19 cellular contexts compared by ENCODE assay signal in genomic region chr17:63894021-63894420, GRCh38. TPM values are rescaled to one million over a fixed set of nuclear protein-coding genes. Genes with fewer than 3 reads are reported as not detected.
"Had no signal": no experiment of that assay in that cellular context is flagged by ENCODE, and none has a peak within 500 bp of the region (broad histone marks: within the 10 kb centered on the region; RNA-seq: fewer than 3 reads in every experiment).

No MANE protein-coding gene starts in this region.

RNA-seq across cellular contexts. Expression of gene CSH1, which starts 2.4 kb away (rescaled TPM):
- total RNA-seq: activated CD4-positive, alpha-beta memory T cell treated with anti-CD3 and anti-CD28 coated beads, Interleukin-2, amount 10 ng/mL, durations not matched to agents 7 days and 5 days; activated CD4-positive, alpha-beta T cell treated with anti-CD3 and anti-CD28 coated beads for 36 hours; activated CD4-positive, alpha-beta T cell treated with anti-CD3 and anti-CD28 coated beads, Interleukin-2, amount 10 ng/mL, durations not matched to agents 7 days and 5 days; activated CD8-positive, alpha-beta memory T cell treated with anti-CD3 and anti-CD28 coated beads for 36 hours; activated CD8-positive, alpha-beta T cell treated with anti-CD3 and anti-CD28 coated beads, Interleukin-2, amount 10 ng/mL, durations not matched to agents 7 days and 5 days; activated naive CD4-positive, alpha-beta T cell treated with anti-CD3 and anti-CD28 coated beads for 36 hours; activated naive CD8-positive, alpha-beta T cell treated with anti-CD3 and anti-CD28 coated beads, Interleukin-2, amount 10 ng/mL, durations not matched to agents 7 days and 5 days; activated T-cell treated with anti-CD3 and anti-CD28 coated beads, Interleukin-2, amount 50 U/mL, for 4 hours; activated T-cell treated with anti-CD3 and anti-CD28 coated beads, Interleukin-2, amount 50 U/mL, for 72 hours; activated T-helper 1 cell treated with anti-CD3 and anti-CD28 coated beads, Interleukin-12 subunit alpha, Interleukin-12 subunit beta, Interleukin-2, Interleukin-4 antibody, amounts not matched to agents 30 ng/mL and 10 ng/mL and 1 ng/mL, durations not matched to agents 14 hours and 24 hours and 36 hours; ascending aorta; bronchial epithelial cell; cardiac muscle cell; T-cell; T-helper 1 cell treated with Interleukin-12 subunit alpha and Interleukin-12 subunit beta and Interleukin-4 antibody, amounts not matched to agents 30 ng/mL and 1 ng/mL, for 36 hours; T-helper 2 cell treated with Interferon-gamma antibody and Interleukin-4, amounts not matched to agents 100 ng/mL and 5 ng/mL, for 36 hours; WTC11 had no signal

RNA-seq across cellular contexts. Expression of gene GH2, which starts 12.3 kb away (rescaled TPM):
- total RNA-seq: activated CD4-positive, alpha-beta memory T cell treated with anti-CD3 and anti-CD28 coated beads, Interleukin-2, amount 10 ng/mL, durations not matched to agents 7 days and 5 days; activated CD4-positive, alpha-beta T cell treated with anti-CD3 and anti-CD28 coated beads for 36 hours; activated CD4-positive, alpha-beta T cell treated with anti-CD3 and anti-CD28 coated beads, Interleukin-2, amount 10 ng/mL, durations not matched to agents 7 days and 5 days; activated CD8-positive, alpha-beta memory T cell treated with anti-CD3 and anti-CD28 coated beads for 36 hours; activated CD8-positive, alpha-beta T cell treated with anti-CD3 and anti-CD28 coated beads, Interleukin-2, amount 10 ng/mL, durations not matched to agents 7 days and 5 days; activated naive CD4-positive, alpha-beta T cell treated with anti-CD3 and anti-CD28 coated beads for 36 hours; activated naive CD8-positive, alpha-beta T cell treated with anti-CD3 and anti-CD28 coated beads, Interleukin-2, amount 10 ng/mL, durations not matched to agents 7 days and 5 days; activated T-cell treated with anti-CD3 and anti-CD28 coated beads, Interleukin-2, amount 50 U/mL, for 4 hours; activated T-cell treated with anti-CD3 and anti-CD28 coated beads, Interleukin-2, amount 50 U/mL, for 72 hours; activated T-helper 1 cell treated with anti-CD3 and anti-CD28 coated beads, Interleukin-12 subunit alpha, Interleukin-12 subunit beta, Interleukin-2, Interleukin-4 antibody, amounts not matched to agents 30 ng/mL and 10 ng/mL and 1 ng/mL, durations not matched to agents 14 hours and 24 hours and 36 hours; activated T-helper 17 cell treated with anti-CD3 and anti-CD28 coated beads, Interleukin-2, amount 50 U/mL, for 72 hours; ascending aorta; bronchial epithelial cell; cardiac muscle cell; T-cell; T-helper 1 cell treated with Interleukin-12 subunit alpha and Interleukin-12 subunit beta and Interleukin-4 antibody, amounts not matched to agents 30 ng/mL and 1 ng/mL, for 36 hours; T-helper 17 cell; T-helper 2 cell treated with Interferon-gamma antibody and Interleukin-4, amounts not matched to agents 100 ng/mL and 5 ng/mL, for 36 hours had no signal

RNA-seq across cellular contexts. Expression of gene CSHL1, which starts 17.0 kb away (rescaled TPM):
- total RNA-seq: activated CD4-positive, alpha-beta memory T cell treated with anti-CD3 and anti-CD28 coated beads, Interleukin-2, amount 10 ng/mL, durations not matched to agents 7 days and 5 days; activated CD4-positive, alpha-beta T cell treated with anti-CD3 and anti-CD28 coated beads for 36 hours; activated CD4-positive, alpha-beta T cell treated with anti-CD3 and anti-CD28 coated beads, Interleukin-2, amount 10 ng/mL, durations not matched to agents 7 days and 5 days; activated CD8-positive, alpha-beta memory T cell treated with anti-CD3 and anti-CD28 coated beads for 36 hours; activated CD8-positive, alpha-beta T cell treated with anti-CD3 and anti-CD28 coated beads, Interleukin-2, amount 10 ng/mL, durations not matched to agents 7 days and 5 days; activated naive CD4-positive, alpha-beta T cell treated with anti-CD3 and anti-CD28 coated beads for 36 hours; activated naive CD8-positive, alpha-beta T cell treated with anti-CD3 and anti-CD28 coated beads, Interleukin-2, amount 10 ng/mL, durations not matched to agents 7 days and 5 days; activated T-cell treated with anti-CD3 and anti-CD28 coated beads, Interleukin-2, amount 50 U/mL, for 4 hours; activated T-cell treated with anti-CD3 and anti-CD28 coated beads, Interleukin-2, amount 50 U/mL, for 72 hours; activated T-helper 1 cell treated with anti-CD3 and anti-CD28 coated beads, Interleukin-12 subunit alpha, Interleukin-12 subunit beta, Interleukin-2, Interleukin-4 antibody, amounts not matched to agents 30 ng/mL and 10 ng/mL and 1 ng/mL, durations not matched to agents 14 hours and 24 hours and 36 hours; ascending aorta; bronchial epithelial cell; cardiac muscle cell; T-cell; T-helper 1 cell treated with Interleukin-12 subunit alpha and Interleukin-12 subunit beta and Interleukin-4 antibody, amounts not matched to agents 30 ng/mL and 1 ng/mL, for 36 hours; T-helper 17 cell; T-helper 2 cell treated with Interferon-gamma antibody and Interleukin-4, amounts not matched to agents 100 ng/mL and 5 ng/mL, for 36 hours; WTC11 had no signal

RNA-seq across cellular contexts. Expression of gene CSH2, which starts 20.5 kb away (rescaled TPM):
- total RNA-seq: activated CD4-positive, alpha-beta memory T cell treated with anti-CD3 and anti-CD28 coated beads, Interleukin-2, amount 10 ng/mL, durations not matched to agents 7 days and 5 days; activated CD4-positive, alpha-beta T cell treated with anti-CD3 and anti-CD28 coated beads for 36 hours; activated CD4-positive, alpha-beta T cell treated with anti-CD3 and anti-CD28 coated beads, Interleukin-2, amount 10 ng/mL, durations not matched to agents 7 days and 5 days; activated CD8-positive, alpha-beta memory T cell treated with anti-CD3 and anti-CD28 coated beads for 36 hours; activated CD8-positive, alpha-beta T cell treated with anti-CD3 and anti-CD28 coated beads, Interleukin-2, amount 10 ng/mL, durations not matched to agents 7 days and 5 days; activated naive CD4-positive, alpha-beta T cell treated with anti-CD3 and anti-CD28 coated beads for 36 hours; activated naive CD8-positive, alpha-beta T cell treated with anti-CD3 and anti-CD28 coated beads, Interleukin-2, amount 10 ng/mL, durations not matched to agents 7 days and 5 days; activated T-cell treated with anti-CD3 and anti-CD28 coated beads, Interleukin-2, amount 50 U/mL, for 4 hours; activated T-cell treated with anti-CD3 and anti-CD28 coated beads, Interleukin-2, amount 50 U/mL, for 72 hours; activated T-helper 1 cell treated with anti-CD3 and anti-CD28 coated beads, Interleukin-12 subunit alpha, Interleukin-12 subunit beta, Interleukin-2, Interleukin-4 antibody, amounts not matched to agents 30 ng/mL and 10 ng/mL and 1 ng/mL, durations not matched to agents 14 hours and 24 hours and 36 hours; ascending aorta; bronchial epithelial cell; cardiac muscle cell; T-cell; T-helper 1 cell treated with Interleukin-12 subunit alpha and Interleukin-12 subunit beta and Interleukin-4 antibody, amounts not matched to agents 30 ng/mL and 1 ng/mL, for 36 hours; T-helper 2 cell treated with Interferon-gamma antibody and Interleukin-4, amounts not matched to agents 100 ng/mL and 5 ng/mL, for 36 hours; WTC11 had no signal

RNA-seq across cellular contexts. Expression of gene GH1, which starts 24.6 kb away (rescaled TPM):
- total RNA-seq: activated CD4-positive, alpha-beta memory T cell treated with anti-CD3 and anti-CD28 coated beads, Interleukin-2, amount 10 ng/mL, durations not matched to agents 7 days and 5 days; activated CD4-positive, alpha-beta T cell treated with anti-CD3 and anti-CD28 coated beads, Interleukin-2, amount 10 ng/mL, durations not matched to agents 7 days and 5 days; activated CD8-positive, alpha-beta memory T cell treated with anti-CD3 and anti-CD28 coated beads for 36 hours; activated CD8-positive, alpha-beta T cell treated with anti-CD3 and anti-CD28 coated beads, Interleukin-2, amount 10 ng/mL, durations not matched to agents 7 days and 5 days; activated naive CD4-positive, alpha-beta T cell treated with anti-CD3 and anti-CD28 coated beads for 36 hours; activated naive CD8-positive, alpha-beta T cell treated with anti-CD3 and anti-CD28 coated beads, Interleukin-2, amount 10 ng/mL, durations not matched to agents 7 days and 5 days; activated T-cell treated with anti-CD3 and anti-CD28 coated beads, Interleukin-2, amount 50 U/mL, for 4 hours; activated T-cell treated with anti-CD3 and anti-CD28 coated beads, Interleukin-2, amount 50 U/mL, for 72 hours; activated T-helper 1 cell treated with anti-CD3 and anti-CD28 coated beads, Interleukin-12 subunit alpha, Interleukin-12 subunit beta, Interleukin-2, Interleukin-4 antibody, amounts not matched to agents 30 ng/mL and 10 ng/mL and 1 ng/mL, durations not matched to agents 14 hours and 24 hours and 36 hours; ascending aorta; bronchial epithelial cell; cardiac muscle cell; T-cell; T-helper 1 cell treated with Interleukin-12 subunit alpha and Interleukin-12 subunit beta and Interleukin-4 antibody, amounts not matched to agents 30 ng/mL and 1 ng/mL, for 36 hours; T-helper 17 cell; T-helper 2 cell treated with Interferon-gamma antibody and Interleukin-4, amounts not matched to agents 100 ng/mL and 5 ng/mL, for 36 hours; WTC11 had no signal
